Comparison of ENCODE assay signal across 26 cellular contexts in genomic region chr3:20742903-20743302, GRCh38.
A peak's percentile ranks its signal among the peaks of the same experiment; 100 is the strongest.
DNase-seq lines count a peak whose midpoint lies in the region; ATAC-seq, FAIRE-seq and TF ChIP-seq lines count a peak whose summit lies in the region.
"Had no signal": no experiment of that assay in that cellular context is flagged by ENCODE, and none has a peak within 500 bp of the region (broad histone marks: within the 10 kb centered on the region; RNA-seq: fewer than 3 reads in every experiment).

No MANE protein-coding gene starts in this region.

- no peak overlapping the region for H3K4ac ChIP-seq in H1 (replicated peaks; ENCODE audit: insufficient read length, low read depth, low read length)

- H3K27me3 Mint-ChIP-seq in activated T-cell treated with anti-CD3 and anti-CD28 coated beads, Interleukin-2, amount 50 U/mL, for 24 hours: no peaks in the 10 kb centered on the region
- H3K27me3 Mint-ChIP-seq: CD8-positive, alpha-beta memory T cell had no signal

- peaks cover 13% of the 10 kb centered on the region for H3K9me3 Mint-ChIP-seq in activated T-cell treated with anti-CD3 and anti-CD28 coated beads, Interleukin-2, amount 50 U/mL, for 24 hours

- no peak for TF ChIP-seq CTCF in H1 (IDR thresholded peaks at IDR 0.05; ENCODE audit: control extremely low read depth in 1 of 3, insufficient read depth in 1 of 3, low read depth in 1 of 3, low read length in 3 of 3)

- no peak overlapping the region for H2BK12ac ChIP-seq in H1 (ENCODE audit: low read depth, low read length)

- ATAC-seq in HG03039 (IDR thresholded peaks at IDR 0.05; ENCODE audit: unreplicated experiment): no peak

- H3K23ac ChIP-seq in H1 (ENCODE audit: insufficient read length): no peak overlapping the region

- no peak overlapping the region for H3K4me3 Mint-ChIP-seq in activated T-cell treated with anti-CD3 and anti-CD28 coated beads, Interleukin-2, amount 50 U/mL, for 24 hours
- H3K4me3 Mint-ChIP-seq: CD8-positive, alpha-beta memory T cell had no signal

- no peak overlapping the region for H3K56ac ChIP-seq in H1 (replicated peaks; ENCODE audit: insufficient read length, low read depth, low read length)

- no peak overlapping the region for H2BK120ac ChIP-seq in H1 (replicated peaks; ENCODE audit: low read depth, low read length)

- H3K27me3 ChIP-seq in HUES48 (ENCODE audit: control insufficient read depth, insufficient read depth, low read length): no peaks in the 10 kb centered on the region
- H3K27me3 ChIP-seq in H1 (replicated peaks in 1 of 4; ENCODE audit: control insufficient read depth in 3 of 4, extremely low read depth in 1 of 4, insufficient read depth in 3 of 4, low read length in 3 of 4): no peaks in the 10 kb centered on the region
- H3K27me3 ChIP-seq in iPS-20b (ENCODE audit: insufficient read depth, low read length): no peaks in the 10 kb centered on the region
- H3K27me3 ChIP-seq in neuron (ENCODE audit: insufficient read depth, low read length): no peaks in the 10 kb centered on the region

- no peaks in the 10 kb centered on the region for H3K9me3 ChIP-seq in HUES48 (ENCODE audit: control insufficient read depth, insufficient read depth, low read length)
- no peaks in the 10 kb centered on the region for H3K9me3 ChIP-seq in H1 (ENCODE audit: insufficient read depth in 2 of 2, low read depth in 1 of 2, low read length in 1 of 2)
- no peaks in the 10 kb centered on the region for H3K9me3 ChIP-seq in iPS-20b (ENCODE audit: insufficient read depth, low read depth, low read length)
- no peaks in the 10 kb centered on the region for H3K9me3 ChIP-seq in neuron (ENCODE audit: low read length)

- no peak overlapping the region for H3K14ac ChIP-seq in H1 (ENCODE audit: insufficient read length)

- CTCF ChIA-PET in H1 (lab: Charles Lee; ENCODE audit: partially characterized antibody): no interaction called here

- H2BK5ac ChIP-seq in H1 (ENCODE audit: low read depth, low read length): no peak overlapping the region

- H2BK20ac ChIP-seq in H1 (ENCODE audit: low read length): no peak overlapping the region

- H4K5ac ChIP-seq in H1 (ENCODE audit: insufficient read length, low read depth, low read length): no peak overlapping the region

- no peak for TF ChIP-seq EP300 in H1 (IDR thresholded peaks at IDR 0.05; ENCODE audit: borderline replicate concordance in 1 of 2, low read depth in 2 of 2, low read length in 2 of 2)

- no peaks in the 10 kb centered on the region for H4K20me1 ChIP-seq in H1 (replicated peaks in 1 of 2; ENCODE audit: control insufficient read depth in 1 of 2, insufficient read depth in 2 of 2, low read length in 2 of 2)

- no peak overlapping the region for H4K8ac ChIP-seq in H1 (ENCODE audit: extremely low read depth, insufficient read depth, low read length)

- H3K79me2 ChIP-seq in H1 (ENCODE audit: control insufficient read depth in 1 of 2, insufficient read depth in 2 of 2, low read length in 2 of 2): no peaks in the 10 kb centered on the region

- no peak for TF ChIP-seq POLR2A in H1 (IDR thresholded peaks at IDR 0.05; ENCODE audit: control extremely low read depth in 1 of 2, low read depth in 2 of 2, low read length in 2 of 2)

- peak overlapping the region; percentile 44; the same call in 1 of the 2 replicates for H3K4me3 ChIP-seq in HUES48 (ENCODE audit: low read depth, low read length)
- H3K4me3 ChIP-seq in H1 (ENCODE audit: extremely low read depth in 1 of 4, insufficient read depth in 2 of 4, low read depth in 3 of 4, low read length in 4 of 4): peak overlapping the region in 1 of 4 experiments; percentile 47; a peak in 1 of 8 replicates
- peak overlapping the region; percentile 36 for H3K4me3 ChIP-seq in iPS-20b (ENCODE audit: low read length)
- no peak overlapping the region for H3K4me3 ChIP-seq in neuron (ENCODE audit: low read length)
- H3K4me3 ChIP-seq: SK-N-MC had no signal

- H3K4me1 Mint-ChIP-seq in activated T-cell treated with anti-CD3 and anti-CD28 coated beads, Interleukin-2, amount 50 U/mL, for 24 hours (ENCODE audit: low read depth): no peaks in the 10 kb centered on the region
- H3K4me1 Mint-ChIP-seq: CD8-positive, alpha-beta memory T cell had no signal

- POLR2A ChIA-PET in H1 (lab: Charles Lee; ENCODE audit: partially characterized antibody): no interaction called here

- H3K27ac ChIP-seq in HUES48 (ENCODE audit: low read depth, low read length) (peak overlapping the region; percentile 79), H1 (ENCODE audit: low read depth, low read length) (no peak overlapping the region), iPS-20b (ENCODE audit: low read length) (no peak overlapping the region)
- H3K27ac ChIP-seq: C4-2B, RWPE1, SK-N-MC had no signal

- H3K27ac Mint-ChIP-seq in activated T-cell treated with anti-CD3 and anti-CD28 coated beads, Interleukin-2, amount 50 U/mL, for 24 hours: no peak overlapping the region
- H3K27ac Mint-ChIP-seq: CD8-positive, alpha-beta memory T cell had no signal

- H4K91ac ChIP-seq in H1 (replicated peaks; ENCODE audit: insufficient read length, low read length): no peak overlapping the region

- H3K36me3 Mint-ChIP-seq in activated T-cell treated with anti-CD3 and anti-CD28 coated beads, Interleukin-2, amount 50 U/mL, for 24 hours (ENCODE audit: low read depth): no peaks in the 10 kb centered on the region
- H3K36me3 Mint-ChIP-seq: CD8-positive, alpha-beta memory T cell had no signal

- H2AFZ ChIP-seq in H1 (ENCODE audit: low read length) (no peak overlapping the region), neuron (ENCODE audit: low read depth, low read length) (peak overlapping the region; percentile 49)

- peak overlapping the region; percentile 19 to 45; a peak in 2 of 4 replicates for H3K4me2 ChIP-seq in H1 (ENCODE audit: insufficient read depth in 1 of 2, low read depth in 2 of 2, low read length in 2 of 2)

- no peak overlapping the region for H2BK15ac ChIP-seq in H1 (ENCODE audit: low read length)

- peaks cover 32% of the 10 kb centered on the region for H3K4me1 ChIP-seq in HUES48 (ENCODE audit: control insufficient read depth, insufficient read depth, low read length)
- peaks cover 0 to 7% (median 1%) of the 10 kb centered on the region in 4 experiments; a peak in 4 of 7 replicates for H3K4me1 ChIP-seq in H1 (replicated peaks in 1 of 4; ENCODE audit: control insufficient read depth in 3 of 4, insufficient read depth in 4 of 4, low read length in 3 of 4)
- H3K4me1 ChIP-seq in iPS-20b (ENCODE audit: insufficient read depth, low read length): peaks cover 24% of the 10 kb centered on the region; the same call in 1 of the 2 replicates
- H3K4me1 ChIP-seq in neuron (ENCODE audit: insufficient read depth, low read length): peaks cover 22% of the 10 kb centered on the region

- no peak for TF ChIP-seq RAD21 in H1 (IDR thresholded peaks at IDR 0.05 in 1 of 2, conservative IDR thresholded peaks at IDR 0.05 in 1 of 2; ENCODE audit: low read depth in 2 of 2, low read length in 2 of 2)

- no peak for DNase-seq in H1 (ENCODE audit: low read depth in 1 of 2, low spot score in 2 of 2)
- DNase-seq in activated T-cell treated with anti-CD3 and anti-CD28 coated beads, Interleukin-2, amount 50 U/mL, for 24 hours: no peak
- DNase-seq in effector CD8-positive, alpha-beta T cell (lab: John Stamatoyannopoulos, UW): no peak
- DNase-seq: CD8-positive, alpha-beta memory T cell; KBM-7; MM.1S; NCI-H1092; NCI-H1436; NCI-H187 treated with DMSO at 0.1 percent for 48 hours; NCI-H2107; NCI-H2227 treated with DMSO at 0.1 percent for 48 hours; NCI-H510A; SHP77 treated with DMSO at 0.1 percent for 48 hours had no signal

- H3K9ac ChIP-seq in HUES48 (ENCODE audit: low read depth, low read length): no peak overlapping the region
- no peak overlapping the region for H3K9ac ChIP-seq in H1 (replicated peaks in 1 of 4; ENCODE audit: extremely low read depth in 1 of 4, low read depth in 3 of 4, low read length in 3 of 4)
- H3K9ac ChIP-seq in iPS-20b (ENCODE audit: low read depth, low read length): 0 out of 2 replicates have a peak overlapping the region, but pooled peaks have one; percentile 28

- no peak overlapping the region for H3K18ac ChIP-seq in H1 (ENCODE audit: extremely low read depth, low read length)

- H3K36me3 ChIP-seq in HUES48 (ENCODE audit: control insufficient read depth, insufficient read depth, low read length): no peaks in the 10 kb centered on the region
- H3K36me3 ChIP-seq in H1 (ENCODE audit: control insufficient read depth in 2 of 4, insufficient read depth in 4 of 4, low read length in 3 of 4): no peaks in the 10 kb centered on the region
- H3K36me3 ChIP-seq in iPS-20b (ENCODE audit: insufficient read depth, low read depth, low read length): no peaks in the 10 kb centered on the region
- no peaks in the 10 kb centered on the region for H3K36me3 ChIP-seq in neuron (ENCODE audit: insufficient read depth, low read length)

- no peaks in the 10 kb centered on the region for H3K23me2 ChIP-seq in H1 (ENCODE audit: low read depth, low read length)

- no peaks in the 10 kb centered on the region for H3K79me1 ChIP-seq in H1 (ENCODE audit: low read depth, low read length)

- peak; percentile 7 for FAIRE-seq in H1 (lab: Jason Lieb, UNC)
- FAIRE-seq: A204.1, G401.6, GM12892, GM18507, GM19239, H54 had no signal

- H2AK5ac ChIP-seq in H1 (ENCODE audit: low read depth, low read length): no peak overlapping the region

TF ChIP-seq in H1, 55 proteins besides CTCF, POLR2A, EP300 and RAD21:
- no peak for TF ChIP-seq E2F6 (IDR thresholded peaks at IDR 0.05)
- no peak for TF ChIP-seq SRF (IDR thresholded peaks at IDR 0.05; ENCODE audit: low read depth, low read length)
- no peak for TF ChIP-seq ATF2 (IDR thresholded peaks at IDR 0.05; ENCODE audit: low read length)
- no peak for TF ChIP-seq TBP (IDR thresholded peaks at IDR 0.05; ENCODE audit: low read depth, low read length)
- TF ChIP-seq KDM1A (IDR thresholded peaks at IDR 0.05; ENCODE audit: borderline replicate concordance, low read length): no peak
TF ChIP-seq in H1: peak in this region for 0.
